Comparison of ENCODE assay signal across 8 cellular contexts in genomic region chr10:122830965-122831353, GRCh38. TPM values are rescaled to one million over a fixed set of nuclear protein-coding genes. Genes with fewer than 3 reads are reported as not detected.
"Had no signal": no experiment of that assay in that cellular context is flagged by ENCODE, and none has a peak within 500 bp of the region (broad histone marks: within the 10 kb centered on the region; RNA-seq: fewer than 3 reads in every experiment).

No MANE protein-coding gene starts in this region.

- FAIRE-seq: H1, H54, HTR-8/SVneo had no signal

- H2AFZ ChIP-seq: GM23338 had no signal

- H3K4me2 ChIP-seq: GM23338 had no signal

- H3K9me3 Mint-ChIP-seq: GM23338, H9 had no signal

- DNase-seq: H9, HCEC 1CT, IMR-90 had no signal

- ATAC-seq: GM23338 had no signal

- H3K4me1 Mint-ChIP-seq: GM23338 had no signal

- H3K4me3 ChIP-seq: GM23338 had no signal

- H3K4me3 Mint-ChIP-seq: GM23338, H9 had no signal

- H3K27ac Mint-ChIP-seq: GM23338 had no signal

RNA-seq across cellular contexts. Expression of gene CUZD1, which starts 14.7 kb away (rescaled TPM):
- total RNA-seq: HT-29 had no signal

RNA-seq across cellular contexts. Expression of gene FAM24B, which starts 48.4 kb away (rescaled TPM):
- total RNA-seq: H9, HT-29 had no signal
